8 cellular contexts compared by ENCODE assay signal in genomic region chr17:35088647-35088910, GRCh38. TPM values are rescaled to one million over a fixed set of nuclear protein-coding genes. Genes with fewer than 3 reads are reported as not detected.
DNase-seq lines count a peak whose midpoint lies in the region; ATAC-seq and TF ChIP-seq lines count a peak whose summit lies in the region.

No MANE protein-coding gene starts in this region.

- H3K27ac Mint-ChIP-seq in Caco-2 (ENCODE audit: unreplicated experiment), result peak overlapping the region; percentile 92

- no peak for TF ChIP-seq POLR2A in adrenal gland (IDR thresholded peaks at IDR 0.05)
- no peak for TF ChIP-seq POLR2A in thyroid gland (IDR thresholded peaks at IDR 0.05)

- H3K36me3 Mint-ChIP-seq in Caco-2 (ENCODE audit: insufficient read depth, unreplicated experiment), result no peaks in the 10 kb centered on the region

- 0 to 1% (median 0%) methylated on average over 10 to 13 of the region's 13 CpGs for WGBS in adrenal gland, 4 donors
- WGBS in thyroid gland, 2 donors, result 0 to 2% methylated on average over 11 to 13 of the region's 13 CpGs

- H3K4me3 Mint-ChIP-seq in Caco-2 (ENCODE audit: unreplicated experiment), result peak overlapping the region; percentile 94

- H3K27me3 Mint-ChIP-seq in Caco-2 (ENCODE audit: insufficient read depth, unreplicated experiment), result no peaks in the 10 kb centered on the region

- H3K4me1 ChIP-seq in Caco-2, result peaks cover 18% of the 10 kb centered on the region
- peaks cover 8 to 15% of the 10 kb centered on the region in 2 donors for H3K4me1 ChIP-seq in adrenal gland (replicated peaks in 1 of 2)
- peaks cover 20 to 21% of the 10 kb centered on the region in 2 donors for H3K4me1 ChIP-seq in thyroid gland

- peak in 1 of 2 experiments; percentile 22 for TF ChIP-seq CTCF in Caco-2 (IDR thresholded peaks at IDR 0.05; ENCODE audit: insufficient read depth in 1 of 2, low read depth in 1 of 2, low read length in 1 of 2, severe bottlenecking in 1 of 2, unreplicated experiment in 1 of 2)
- TF ChIP-seq CTCF in adrenal gland (IDR thresholded peaks at IDR 0.05), result no peak
- peak in 1 of 6 experiments; percentile 7 for TF ChIP-seq CTCF in thyroid gland (IDR thresholded peaks at IDR 0.05)

- ATAC-seq in HG03378 (IDR thresholded peaks at IDR 0.05; ENCODE audit: unreplicated experiment), result peak; percentile 44
- ATAC-seq in HG02852 (IDR thresholded peaks at IDR 0.05; ENCODE audit: unreplicated experiment), result no peak
- no peak for ATAC-seq in HG02885 (IDR thresholded peaks at IDR 0.05; ENCODE audit: poor library complexity, unreplicated experiment)
- no peak for ATAC-seq in HG03457 (IDR thresholded peaks at IDR 0.05; ENCODE audit: unreplicated experiment)

- H3K27ac ChIP-seq in adrenal gland, result peak overlapping the region in 4 of 5 donors; percentile 55 to 87 (median 74)
- peak overlapping the region; percentile 93 to 97 (median 94) for H3K27ac ChIP-seq in thyroid gland

- peak overlapping the region; percentile 58 for H3K4me3 ChIP-seq in Caco-2 (ENCODE audit: low read depth, low read length)
- H3K4me3 ChIP-seq in adrenal gland, result peak overlapping the region; percentile 1 to 98 (median 72)
- H3K4me3 ChIP-seq in thyroid gland (replicated peaks in 1 of 3), result peak overlapping the region; percentile 70 to 88 (median 80)

- H3K9me3 ChIP-seq in Caco-2 (no peaks in the 10 kb centered on the region), adrenal gland (replicated peaks in 1 of 3) (no peaks in the 10 kb centered on the region), thyroid gland (no peaks in the 10 kb centered on the region)

- CTCF ChIA-PET in Caco-2 (lab: Charles Lee), result no interaction called here

- H3K27me3 ChIP-seq in Caco-2 (replicated peaks; ENCODE audit: control insufficient read depth, insufficient read depth, low read length) (no peaks in the 10 kb centered on the region), adrenal gland (no peaks in the 10 kb centered on the region), thyroid gland (no peaks in the 10 kb centered on the region)

- no TSS peak for BruUV-seq in Caco-2 (replicated peaks; lab: Mats Ljungman, UMichigan)

- peaks cover 14% of the 10 kb centered on the region for H3K4me1 Mint-ChIP-seq in Caco-2 (ENCODE audit: low read depth, unreplicated experiment)

- H3K36me3 ChIP-seq in Caco-2 (ENCODE audit: control insufficient read depth, insufficient read depth, low read length) (no peaks in the 10 kb centered on the region), adrenal gland (replicated peaks in 1 of 2) (no peaks in the 10 kb centered on the region), thyroid gland (no peaks in the 10 kb centered on the region)

- no peak for DNase-seq in Caco-2
- no peak for DNase-seq in adrenal gland
- peak; percentile 81 for DNase-seq in left kidney (ENCODE audit: low read depth, low spot score)
- DNase-seq in thyroid gland, result peak in 1 of 2 donors; percentile 64

- intact Hi-C loops in Caco-2 (cut with micrococcal nuclease; ENCODE audit: unreplicated experiment), result loop anchor here (1.0 to 2.0 kb wide), 2 partner anchors 25 to 30 kb away; partner anchors contain the start of genes RAD51D and RFFL
- intact Hi-C loops in adrenal gland (cut with DNase I), result no loop called here
- intact Hi-C loops in thyroid gland (cut with DNase I), result no loop called here

- no peaks in the 10 kb centered on the region for H3K9me3 Mint-ChIP-seq in Caco-2 (ENCODE audit: unreplicated experiment)

- POLR2A ChIA-PET in Caco-2 (lab: Charles Lee), result interaction anchor here (1.1 kb wide), 1 partner anchor 38 kb away, joined by 4 read pairs; no protein-coding TSS in a partner anchor

RNA-seq across cellular contexts. Expression of gene RFFL, which starts 25.1 kb away (rescaled TPM):
- total RNA-seq in Caco-2 (2022) (27.9 and 29.6 TPM in 2 replicates), adrenal gland (10 to 100 TPM in 7 of 8 donors, 1 to 10 TPM in 1; 5.3 to 24.4 (median 21.2) TPM), thyroid gland (100 to 1,000 TPM in 2 of 4 donors, 10 to 100 TPM in 2; 51.1 to 145 (median 96.1) TPM)
- polyA plus RNA-seq in adrenal gland, result 10 to 100 TPM in 1 of 3 donors, 1 to 10 TPM in 2; 2.5 to 14.0 (median 3.2) TPM

RNA-seq across cellular contexts. Expression of gene RAD51D, which starts 31.1 kb away (rescaled TPM):
- total RNA-seq in Caco-2 (2022) (31.8 and 31.9 TPM in 2 replicates), adrenal gland (10 to 100 TPM in 4 of 8 donors, 1 to 10 TPM in 4; 3.3 to 14.3 (median 9.4) TPM), thyroid gland (10 to 100 TPM in 3 of 4 donors, 1 to 10 TPM in 1; 7.8 to 15.6 (median 12.5) TPM)
- 1 to 10 TPM; 3.5 to 5.3 (median 3.7) TPM for polyA plus RNA-seq in adrenal gland

RNA-seq across cellular contexts. Expression of gene FNDC8, which starts 32.8 kb away (rescaled TPM):
- total RNA-seq in Caco-2 (2022), result not detected in 2 replicates
- total RNA-seq in adrenal gland, result not detected
- polyA plus RNA-seq in adrenal gland, result not detected
- not detected for total RNA-seq in thyroid gland

RNA-seq across cellular contexts. Expression of gene NLE1, which starts 53.5 kb away (rescaled TPM):
- 24.8 and 26.2 TPM in 2 replicates for total RNA-seq in Caco-2 (2022)
- 10 to 100 TPM in 7 of 8 donors, 1 to 10 TPM in 1; 9.7 to 18.7 (median 15.2) TPM for total RNA-seq in adrenal gland
- polyA plus RNA-seq in adrenal gland, result 1 to 10 TPM; 5.0 to 7.1 (median 6.7) TPM
- total RNA-seq in thyroid gland, result 10 to 100 TPM in 3 of 4 donors, 1 to 10 TPM in 1; 9.7 to 13.6 (median 11.6) TPM

RNA-seq across cellular contexts. Expression of gene UNC45B, which starts 59.0 kb away (rescaled TPM):
- total RNA-seq in Caco-2 (2022), result not detected in 2 replicates
- under 1 TPM in 5 of 8 donors, not detected in 3; 0.10 to 0.27 (median 0.14) TPM for total RNA-seq in adrenal gland
- under 1 TPM in 2 of 3 donors, not detected in 1; under 0.01 to 0.02 TPM for polyA plus RNA-seq in adrenal gland
- total RNA-seq in thyroid gland, result not detected
